ENCODE assay signal across 27 cellular contexts in the genomic region with DNA sequence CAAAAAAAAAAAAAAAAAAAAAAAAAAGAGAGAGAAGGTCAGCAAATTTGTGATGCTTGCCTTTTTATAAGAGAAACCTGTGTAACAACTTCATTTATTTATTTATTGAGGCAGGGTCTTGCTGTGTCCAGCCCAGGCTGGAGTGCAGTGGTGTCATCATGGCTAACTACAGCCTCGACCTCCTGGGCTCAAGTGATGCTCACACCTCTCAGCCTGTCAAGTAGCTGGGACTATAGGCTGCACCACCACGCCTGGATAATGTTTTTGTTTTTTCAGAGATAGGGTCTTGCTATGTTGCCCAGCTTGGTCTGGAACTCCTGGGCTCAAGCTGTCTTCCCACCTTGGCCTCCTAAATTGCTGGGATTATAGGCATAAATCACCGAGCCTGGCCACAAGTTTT. TPM values are rescaled to one million over a fixed set of nuclear protein-coding genes. Genes with fewer than 3 reads are reported as not detected.
"Had no signal": no experiment of that assay in that cellular context is flagged by ENCODE, and none has a peak within 500 bp of the region (broad histone marks: within the 10 kb centered on the region; RNA-seq: fewer than 3 reads in every experiment).

No MANE protein-coding gene starts in this region.

- H3K27me3 ChIP-seq: heart right ventricle, hepatocyte, right lobe of liver, stomach, testis, thyroid gland, transverse colon, upper lobe of right lung, uterus had no signal

- H3K27me3 Mint-ChIP-seq: naive thymus-derived CD8-positive, alpha-beta T cell had no signal

- H3K9me3 ChIP-seq: lower lobe of right lung, psoas muscle, right lobe of liver, stomach, testis, thyroid gland, transverse colon, upper lobe of right lung, uterus had no signal

- H3K4me3 ChIP-seq: heart right ventricle, hepatocyte, lower lobe of right lung, psoas muscle, right lobe of liver, smooth muscle cell, stomach, testis, thyroid gland, transverse colon, upper lobe of right lung, uterus had no signal

- H3K4me3 Mint-ChIP-seq: naive thymus-derived CD8-positive, alpha-beta T cell; nephron; neural crest cell; stimulated activated naive B cell treated with anti-CD40 and anti-IgM and Interleukin-4, amounts not matched to agents 10 μg/mL and 1 μg/mL and 100 μg/mL, for 72 hours had no signal

- ATAC-seq: heart right ventricle; lower lobe of right lung; naive thymus-derived CD8-positive, alpha-beta T cell; psoas muscle; stimulated activated naive B cell treated with anti-CD40 and anti-IgM and Interleukin-4, amounts not matched to agents 10 μg/mL and 1 μg/mL and 100 μg/mL, for 72 hours; stimulated activated naive CD8-positive, alpha-beta T cell treated with anti-CD3 and anti-CD28 coated beads, Interleukin-15, Interleukin-2, amounts not matched to agents 100 U/mL and 50 U/mL, for 24 hours; upper lobe of right lung had no signal

- DNase-seq: heart right ventricle; lower lobe of right lung; mammary epithelial cell; mesenchymal stem cell; naive thymus-derived CD8-positive, alpha-beta T cell; nucleus accumbens; psoas muscle; right lobe of liver; stimulated activated CD4-positive, alpha-beta T cell treated with anti-CD3 and anti-CD28 coated beads, Interleukin-1b, Interleukin-23, amount 100 ng/mL, for 48 hours; stimulated activated CD4-positive, alpha-beta T cell treated with anti-CD3 and anti-CD28 coated beads, Interleukin-2, amount 100 ng/mL, for 48 hours; stimulated activated CD4-positive, alpha-beta T cell treated with anti-CD3 and anti-CD28 coated beads, Interleukin-4, amount 100 ng/mL, for 4 hours; stimulated activated CD8-positive, alpha-beta memory T cell treated with anti-CD3 and anti-CD28 coated beads, Interleukin-4, amount 100 ng/mL, for 48 hours; stimulated activated naive B cell treated with anti-CD40 and anti-IgM and Interleukin-4, amounts not matched to agents 10 μg/mL and 1 μg/mL and 100 μg/mL, for 72 hours; stimulated activated naive CD8-positive, alpha-beta T cell treated with anti-CD3 and anti-CD28 coated beads, Interleukin-15, Interleukin-2, amounts not matched to agents 100 U/mL and 50 U/mL, for 24 hours; testis; thyroid gland; transverse colon; upper lobe of right lung; uterus had no signal

- H3K27ac Mint-ChIP-seq: naive thymus-derived CD8-positive, alpha-beta T cell; nephron; stimulated activated naive B cell treated with anti-CD40 and anti-IgM and Interleukin-4, amounts not matched to agents 10 μg/mL and 1 μg/mL and 100 μg/mL, for 72 hours had no signal

- H3K36me3 ChIP-seq: thyroid gland, transverse colon, uterus had no signal

- H3K27ac ChIP-seq: heart right ventricle, hepatocyte, lower lobe of right lung, parathyroid adenoma, psoas muscle, right lobe of liver, stomach, testis, thyroid gland, transverse colon, upper lobe of right lung, uterus had no signal

- H3K4me1 Mint-ChIP-seq: naive thymus-derived CD8-positive, alpha-beta T cell; nephron; neural crest cell; stimulated activated naive B cell treated with anti-CD40 and anti-IgM and Interleukin-4, amounts not matched to agents 10 μg/mL and 1 μg/mL and 100 μg/mL, for 72 hours had no signal

- H3K4me1 ChIP-seq: lower lobe of right lung, parathyroid adenoma, psoas muscle, testis, thyroid gland, transverse colon, upper lobe of right lung, uterus had no signal

- H3K9me3 Mint-ChIP-seq: nephron; stimulated activated naive B cell treated with anti-CD40 and anti-IgM and Interleukin-4, amounts not matched to agents 10 μg/mL and 1 μg/mL and 100 μg/mL, for 72 hours had no signal

RNA-seq across cellular contexts. Expression of a gene that starts 43.4 kb away (rescaled TPM):
- total RNA-seq: neural crest cell, osteoblast, skeletal muscle tissue had no signal
